In the genomic region with DNA sequence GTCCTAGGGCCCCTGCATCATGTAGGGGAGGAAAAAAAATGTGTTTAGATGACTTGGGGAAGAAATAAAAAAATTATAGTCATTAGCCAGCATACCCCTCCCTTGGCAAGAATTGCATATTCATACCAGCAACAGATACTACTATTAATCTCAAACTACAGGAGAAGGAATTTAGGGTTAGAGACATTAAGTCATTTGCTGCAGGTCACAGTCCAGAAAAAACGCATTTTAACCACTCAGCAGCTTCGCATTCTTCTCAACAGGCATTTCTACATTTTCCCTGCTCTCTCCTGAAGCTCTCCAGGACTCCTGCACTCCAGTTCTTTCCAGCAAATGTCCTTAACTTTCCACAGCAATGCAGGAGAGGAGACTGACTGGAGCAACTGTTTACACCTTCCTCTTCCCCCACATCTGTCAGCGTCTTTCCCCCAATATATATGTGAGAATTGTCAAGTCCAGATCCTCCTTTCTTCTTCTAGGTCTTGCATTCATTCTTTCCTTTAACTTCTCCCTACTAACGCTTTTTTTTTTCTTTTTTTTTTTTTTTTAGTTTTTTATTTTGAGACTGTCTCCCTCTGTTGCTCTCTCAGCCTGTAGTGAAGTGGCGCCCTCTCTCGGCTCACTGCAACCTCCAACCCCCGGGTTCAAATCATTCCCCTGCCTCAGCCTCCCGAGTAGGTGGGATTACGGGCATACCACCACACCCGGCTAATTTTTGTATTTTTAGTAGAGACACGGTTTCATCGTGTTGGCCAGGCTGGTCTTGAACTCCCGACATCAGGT, we compare ENCODE assay signal across 12 cellular contexts. TPM values are rescaled to one million over a fixed set of nuclear protein-coding genes. Genes with fewer than 3 reads are reported as not detected.
DNase-seq lines count a peak whose midpoint lies in the region; ATAC-seq, FAIRE-seq and TF ChIP-seq lines count a peak whose summit lies in the region.
"Had no signal": no experiment of that assay in that cellular context is flagged by ENCODE, and none has a peak within 500 bp of the region (broad histone marks: within the 10 kb centered on the region; RNA-seq: fewer than 3 reads in every experiment).

No MANE protein-coding gene starts in this region.

- RAD21 ChIA-PET in GM12878 (lab: Charles Lee; ENCODE audit: unreplicated experiment): interaction anchor here (0.6 to 8.3 kb wide), 7 partner anchors 9 to 308 kb away, joined by 3 to 94 read pairs (median 3); no protein-coding TSS in a partner anchor

- in situ Hi-C loops in GM12878 (cut with MboI): no loop called here

- H3K4me1 ChIP-seq in GM12878 (ENCODE audit: control insufficient read depth, insufficient read depth, low read length): no peaks in the 10 kb centered on the region
- H3K4me1 ChIP-seq: SJCRH30 had no signal

- H3K36me3 ChIP-seq in GM12878 (ENCODE audit: control insufficient read depth in 2 of 2, insufficient read depth in 2 of 2, low read length in 1 of 2) (no peaks in the 10 kb centered on the region), H7 (replicated peaks; ENCODE audit: control insufficient read depth, insufficient read depth, low read length) (no peaks in the 10 kb centered on the region)
- H3K36me3 ChIP-seq: SJCRH30 had no signal

- FAIRE-seq in GM12878 (lab: Jason Lieb, UNC): no peak

- H3K27ac Mint-ChIP-seq in neural crest cell (ENCODE audit: unreplicated experiment): no peak overlapping the region
- H3K27ac Mint-ChIP-seq: activated naive CD4-positive, alpha-beta T cell treated with anti-CD3 and anti-CD28 coated beads, Interleukin-2, amount 50 U/mL, for 72 hours; natural killer cell had no signal

- no peaks in the 10 kb centered on the region for H4K20me1 ChIP-seq in GM12878 (ENCODE audit: control insufficient read depth, insufficient read depth)

- H3K4me3 ChIP-seq in GM12878: no peak overlapping the region
- no peak overlapping the region for H3K4me3 ChIP-seq in H7 (ENCODE audit: insufficient read depth, low read depth, low read length)
- H3K4me3 ChIP-seq: SJCRH30 had no signal

- TF ChIP-seq RAD21 in GM12878 (IDR thresholded peaks at IDR 0.05; ENCODE audit: insufficient read depth, low read depth, low read length): peak; percentile 63

- 36% methylated on average over 11 of the region's 13 CpGs for WGBS in GM12878 (ENCODE audit: insufficient coverage, insufficient replicate concordance, low lambda C conversion rate, missing lambda C conversion rate)

- CTCF ChIA-PET in GM12878 (lab: Yijun Ruan, JAX): interaction anchor here (0.6 to 9.9 kb wide), 11 partner anchors 10 to 327 kb away, joined by 3 to 193 read pairs (median 4); no protein-coding TSS in a partner anchor

- H3K9me3 ChIP-seq in GM12878 (replicated peaks; ENCODE audit: control insufficient read depth, insufficient read depth, low read length): no peaks in the 10 kb centered on the region
- H3K9me3 ChIP-seq: SJCRH30 had no signal

- intact Hi-C loops in GM12878 (cut with micrococcal nuclease; ENCODE audit: unreplicated experiment): loop anchor here (1.0 to 5.0 kb wide), 2 partner anchors 222 to 285 kb away; no protein-coding TSS in a partner anchor

- H3K9me3 Mint-ChIP-seq in neural crest cell: no peaks in the 10 kb centered on the region
- H3K9me3 Mint-ChIP-seq: activated naive CD4-positive, alpha-beta T cell treated with anti-CD3 and anti-CD28 coated beads, Interleukin-2, amount 50 U/mL, for 72 hours; natural killer cell had no signal

- POLR2A ChIA-PET in GM12878 (lab: Charles Lee): no interaction called here

- no peak for TF ChIP-seq EP300 in GM12878 (IDR thresholded peaks at IDR 0.05; ENCODE audit: borderline replicate concordance in 1 of 2, control insufficient read depth in 1 of 2, low read depth in 2 of 2, low read length in 2 of 2)

- no peaks in the 10 kb centered on the region for H3K79me2 ChIP-seq in GM12878 (ENCODE audit: control insufficient read depth, insufficient read depth, low read length)

- no TSS peak for BruUV-seq in GM12878 (replicated peaks; lab: Mats Ljungman, UMichigan)

- H3K36me3 Mint-ChIP-seq in neural crest cell (ENCODE audit: low read depth): no peaks in the 10 kb centered on the region
- H3K36me3 Mint-ChIP-seq: activated naive CD4-positive, alpha-beta T cell treated with anti-CD3 and anti-CD28 coated beads, Interleukin-2, amount 50 U/mL, for 72 hours; natural killer cell had no signal

- no peaks in the 10 kb centered on the region for H3K27me3 ChIP-seq in GM12878 (replicated peaks in 1 of 2; ENCODE audit: control insufficient read depth in 2 of 2, insufficient read depth in 2 of 2, low read length in 1 of 2)
- no peaks in the 10 kb centered on the region for H3K27me3 ChIP-seq in H7 (ENCODE audit: control insufficient read depth, insufficient read depth, low read length)
- H3K27me3 ChIP-seq: SJCRH30 had no signal

- TF ChIP-seq POLR2A in GM12878 (IDR thresholded peaks at IDR 0.05; ENCODE audit: low read depth, low read length): no peak

- SMC1A ChIA-PET in GM12878 (lab: Charles Lee; ENCODE audit: uncharacterized antibody, unreplicated experiment): interaction anchor here (0.7 to 3.8 kb wide), 5 partner anchors 8 to 285 kb away, joined by 3 to 63 read pairs (median 5); no protein-coding TSS in a partner anchor

- DNase-seq in ELR (ENCODE audit: low read depth): peak; percentile 27
- DNase-seq in LHCN-M2 (ENCODE audit: low read depth): peak; percentile 31
- no peak for DNase-seq in GM12878 (ENCODE audit: low read depth, low spot score)
- DNase-seq in neural crest cell (ENCODE audit: low read depth, low spot score): no peak
- no peak for DNase-seq in H7
- DNase-seq: natural killer cell, NCI-H1048 had no signal

- no peak overlapping the region for H2AFZ ChIP-seq in GM12878 (ENCODE audit: control insufficient read depth, low read depth, low read length)

- H3K27me3 Mint-ChIP-seq in neural crest cell (ENCODE audit: low read depth): no peaks in the 10 kb centered on the region

- ATAC-seq in GM12878 (peak; percentile 79), GM18867 (IDR thresholded peaks at IDR 0.05; ENCODE audit: unreplicated experiment) (no peak), HG03439 (IDR thresholded peaks at IDR 0.05; ENCODE audit: unreplicated experiment) (no peak), GM19035 (IDR thresholded peaks at IDR 0.05; ENCODE audit: unreplicated experiment) (no peak)
- ATAC-seq: activated naive CD4-positive, alpha-beta T cell treated with anti-CD3 and anti-CD28 coated beads, Interleukin-2, amount 50 U/mL, for 72 hours; natural killer cell had no signal

- peaks cover 14% of the 10 kb centered on the region for H3K4me1 Mint-ChIP-seq in neural crest cell
- H3K4me1 Mint-ChIP-seq: natural killer cell had no signal

- no peak overlapping the region for H3K4me3 Mint-ChIP-seq in neural crest cell
- H3K4me3 Mint-ChIP-seq: natural killer cell had no signal

- peak; percentile 33 to 55 (median 41) for TF ChIP-seq CTCF in GM12878 (IDR thresholded peaks at IDR 0.05 in 2 of 3, conservative IDR thresholded peaks at IDR 0.05 in 1 of 3; ENCODE audit: control insufficient read depth in 2 of 3, extremely low read depth in 1 of 3, insufficient read depth in 1 of 3, low read depth in 3 of 3, low read length in 3 of 3)
- peak; percentile 40 for TF ChIP-seq CTCF in neural crest cell (conservative IDR thresholded peaks at IDR 0.05)

- no peak overlapping the region for H3K27ac ChIP-seq in GM12878 (ENCODE audit: control insufficient read depth, insufficient read depth)
- H3K27ac ChIP-seq: SJCRH30 had no signal

- H3K4me2 ChIP-seq in GM12878 (ENCODE audit: control insufficient read depth, insufficient read depth): no peak overlapping the region

- H3K9ac ChIP-seq in GM12878 (ENCODE audit: control insufficient read depth, insufficient read depth, low read length): no peak overlapping the region

TF ChIP-seq in GM12878, 131 proteins besides CTCF, POLR2A, EP300 and RAD21 (continues in another document):
- TF ChIP-seq BCL11A (IDR thresholded peaks at IDR 0.05; ENCODE audit: low read depth, low read length): no peak

RNA-seq across cellular contexts. Expression of a gene that starts 35.6 kb away (rescaled TPM):
- total RNA-seq in LHCN-M2 (2014; rRNA removed) (not detected in 2 replicates), GM12878 (2014; rRNA removed) (not detected in 2 replicates), GM12878 (2014; rRNA removed; fragmentation: Illumina TruSeq; extraction: Trizol) (not detected in 2 replicates), GM12878 (2021) (not detected in 2 replicates), neural crest cell (not detected in 2 replicates)
- polyA plus RNA-seq in LHCN-M2 (2012): not detected
- not detected in 2 replicates for total RNA-seq in GM12878 (2013; cell fraction: nucleolus; rRNA removed)
- polyA plus RNA-seq in GM12878 (2011; ENCODE audit: low read depth): not detected
- polyA plus RNA-seq in GM12878 (2011; rRNA removed) (not detected in 2 replicates), GM12878 (2014; fragmentation: Illumina TruSeq; extraction: Trizol) (not detected in 2 replicates), GM12878 (2014; fragmentation: Nextera tagmentation; extraction: Ambion mirVana) (not detected), GM12878 (2014; rRNA removed) (not detected in 2 replicates), GM12878 (2016; fragmentation: Nextera tagmentation; extraction: Ambion mirVana) (not detected)
- polyA plus RNA-seq in GM12878 (2011; cell fraction: cytosol; rRNA removed): not detected in 2 replicates
- polyA plus RNA-seq in GM12878 (2011; cell fraction: nucleus; rRNA removed): not detected in 2 replicates
- polyA plus RNA-seq in GM12878 (2012): not detected in 2 replicates
- polyA minus RNA-seq in GM12878 (2011; rRNA and poly(A)+ RNA removed): not detected in 2 replicates
- not detected in 2 replicates for polyA minus RNA-seq in GM12878 (2011; cell fraction: cytosol; rRNA and poly(A)+ RNA removed)
- polyA minus RNA-seq in GM12878 (2011; cell fraction: nucleus; rRNA and poly(A)+ RNA removed): not detected in 2 replicates
- not detected in 2 replicates for total RNA-seq in H7 (2014; rRNA removed; shearing (Covaris generic))
- total RNA-seq: activated naive CD4-positive, alpha-beta T cell treated with anti-CD3 and anti-CD28 coated beads, Interleukin-2, amount 50 U/mL, for 72 hours; natural killer cell; SJCRH30 had no signal

RNA-seq across cellular contexts. Expression of a gene that starts 51.8 kb away (rescaled TPM):
- 65.8 and 81.9 TPM in 2 replicates for total RNA-seq in LHCN-M2 (2014; rRNA removed)
- 8.7 TPM for polyA plus RNA-seq in LHCN-M2 (2012)
- 77.3 and 79.6 TPM in 2 replicates for total RNA-seq in GM12878 (2013; cell fraction: nucleolus; rRNA removed)
- 11.0 and 11.3 TPM in 2 replicates for total RNA-seq in GM12878 (2014; rRNA removed)
- 12.9 and 14.3 TPM in 2 replicates for total RNA-seq in GM12878 (2014; rRNA removed; fragmentation: Illumina TruSeq; extraction: Trizol)
- total RNA-seq in GM12878 (2021): 10.8 and 14.1 TPM in 2 replicates
- polyA plus RNA-seq in GM12878 (2011; ENCODE audit: low read depth): 2.6 TPM
- 17.1 and 28.8 TPM in 2 replicates for polyA plus RNA-seq in GM12878 (2011; rRNA removed)
- 7.5 and 7.9 TPM in 2 replicates for polyA plus RNA-seq in GM12878 (2011; cell fraction: cytosol; rRNA removed)
- 19.5 and 22.5 TPM in 2 replicates for polyA plus RNA-seq in GM12878 (2011; cell fraction: nucleus; rRNA removed)
- 4.5 and 7.9 TPM in 2 replicates for polyA plus RNA-seq in GM12878 (2012)
- 8.4 and 11.1 TPM in 2 replicates for polyA plus RNA-seq in GM12878 (2014; fragmentation: Illumina TruSeq; extraction: Trizol)
- polyA plus RNA-seq in GM12878 (2014; fragmentation: Nextera tagmentation; extraction: Ambion mirVana): 1 to 10 TPM; 2.2 to 2.8 TPM
- polyA plus RNA-seq in GM12878 (2014; rRNA removed): 7.1 and 12.7 TPM in 2 replicates
- 10 to 100 TPM; 13.3 to 14.8 TPM for polyA plus RNA-seq in GM12878 (2016; fragmentation: Nextera tagmentation; extraction: Ambion mirVana)
- 18.1 and 27.3 TPM in 2 replicates for polyA minus RNA-seq in GM12878 (2011; rRNA and poly(A)+ RNA removed)
- 5.8 and 7.1 TPM in 2 replicates for polyA minus RNA-seq in GM12878 (2011; cell fraction: cytosol; rRNA and poly(A)+ RNA removed)
- 41.1 and 60.9 TPM in 2 replicates for polyA minus RNA-seq in GM12878 (2011; cell fraction: nucleus; rRNA and poly(A)+ RNA removed)
- total RNA-seq in neural crest cell: 35.4 and 35.6 TPM in 2 replicates
- total RNA-seq in H7 (2014; rRNA removed; shearing (Covaris generic)): 17.8 and 25.2 TPM in 2 replicates

Comparison
In these comparisons a context has a peak if more than half of its experiments do, and no peak if none do; other contexts are left out.
1. DNase-seq: peak in ELR (single experiment) and LHCN-M2 (single experiment); none in GM12878 (single experiment), neural crest cell (single experiment) and H7 (single experiment).